13 cellular contexts compared by ENCODE assay signal in genomic region chr1:169060010-169060722, GRCh38. TPM values are rescaled to one million over a fixed set of nuclear protein-coding genes. Genes with fewer than 3 reads are reported as not detected.
DNase-seq lines count a peak whose midpoint lies in the region; ATAC-seq and TF ChIP-seq lines count a peak whose summit lies in the region.
"Had no signal": no experiment of that assay in that cellular context is flagged by ENCODE, and none has a peak within 500 bp of the region (broad histone marks: within the 10 kb centered on the region; RNA-seq: fewer than 3 reads in every experiment).

No MANE protein-coding gene starts in this region.

- intact Hi-C loops in breast epithelium (cut with DNase I; ENCODE audit: low total_unique reads), result no loop called here
- intact Hi-C loops in upper lobe of right lung (cut with DNase I), result no loop called here

- H3K27me3 ChIP-seq in breast epithelium, result no peaks in the 10 kb centered on the region
- H3K27me3 ChIP-seq in layer of hippocampus (ENCODE audit: control insufficient read depth, insufficient read depth, low read length), result no peaks in the 10 kb centered on the region
- no peaks in the 10 kb centered on the region for H3K27me3 ChIP-seq in upper lobe of right lung

- peaks cover 4 to 13% of the 10 kb centered on the region in 2 donors for H3K9me3 ChIP-seq in breast epithelium
- H3K9me3 ChIP-seq in upper lobe of right lung, result no peaks in the 10 kb centered on the region

- H3K27ac ChIP-seq in breast epithelium, result peak overlapping the region; percentile 35 to 43
- peak overlapping the region; percentile 46 for H3K27ac ChIP-seq in layer of hippocampus (ENCODE audit: low read depth, low read length)
- H3K27ac ChIP-seq in upper lobe of right lung, result peak overlapping the region; percentile 39

- ATAC-seq in upper lobe of right lung (no peak), HG02970 (IDR thresholded peaks at IDR 0.05; ENCODE audit: low FRiP score, unreplicated experiment) (no peak)
- ATAC-seq: T-helper 17 cell had no signal

- H3K4me1 ChIP-seq in breast epithelium (no peaks in the 10 kb centered on the region), upper lobe of right lung (no peaks in the 10 kb centered on the region)

- TF ChIP-seq CTCF in breast epithelium (IDR thresholded peaks at IDR 0.05), result no peak
- no peak for TF ChIP-seq CTCF in upper lobe of right lung (IDR thresholded peaks at IDR 0.05)

- H3K4me3 ChIP-seq in breast epithelium (no peak overlapping the region), upper lobe of right lung (no peak overlapping the region)
- H3K4me3 ChIP-seq: spleen had no signal

- no peak for TF ChIP-seq POLR2A in breast epithelium (IDR thresholded peaks at IDR 0.05)

- DNase-seq in NCI-H2196 (lab: John Stamatoyannopoulos, UW; ENCODE audit: unreplicated experiment) (peak; percentile 26), NCI-H2196 treated with DMSO at 0.1 percent for 48 hours (lab: John Stamatoyannopoulos, UW; ENCODE audit: unreplicated experiment) (no peak), breast epithelium (ENCODE audit: low spot score in 2 of 2) (no peak), upper lobe of right lung (no peak), NAMALWA (ENCODE audit: low spot score) (no peak), NCI-H1048 (lab: John Stamatoyannopoulos, UW) (no peak)
- DNase-seq: 8988T; DMS79; effector CD8-positive, alpha-beta T cell; spleen; T-helper 17 cell had no signal

- H3K36me3 ChIP-seq in breast epithelium (no peaks in the 10 kb centered on the region), upper lobe of right lung (no peaks in the 10 kb centered on the region)
- H3K36me3 ChIP-seq: spleen had no signal

RNA-seq across cellular contexts. Expression of gene ATP1B1, which starts 46.3 kb away (rescaled TPM):
- total RNA-seq in breast epithelium (100 to 1,000 TPM in 1 of 3 donors, 10 to 100 TPM in 2; 21.8 to 173 (median 46.9) TPM), upper lobe of right lung (192 TPM)
